In the genomic region with DNA sequence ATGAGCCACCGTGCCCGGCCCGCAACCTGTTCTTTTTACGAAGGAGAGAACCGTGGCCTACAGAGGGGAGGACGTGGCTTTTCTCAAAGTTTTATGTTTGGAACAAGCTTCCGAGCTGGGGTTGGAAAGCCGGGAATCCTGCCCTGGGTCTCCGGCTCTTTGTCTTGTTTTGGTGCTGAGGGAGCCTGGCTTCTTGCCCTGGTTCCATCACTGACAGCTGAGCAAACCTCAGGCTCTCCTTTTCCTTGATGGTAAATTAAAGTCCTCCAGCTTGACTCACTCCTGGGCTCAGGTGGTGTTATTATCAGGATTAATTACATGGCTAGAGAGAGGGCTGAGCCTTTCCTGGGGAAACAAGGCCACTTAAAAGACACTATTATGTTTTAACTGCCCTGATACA, we compare ENCODE assay signal across 19 cellular contexts.
DNase-seq lines count a peak whose midpoint lies in the region; ATAC-seq and TF ChIP-seq lines count a peak whose summit lies in the region.
"Had no signal": no experiment of that assay in that cellular context is flagged by ENCODE, and none has a peak within 500 bp of the region (broad histone marks: within the 10 kb centered on the region; RNA-seq: fewer than 3 reads in every experiment).

No MANE protein-coding gene starts in this region.

- no peak overlapping the region for H3K4me3 Mint-ChIP-seq in neural crest cell
- H3K4me3 Mint-ChIP-seq: activated naive CD8-positive, alpha-beta T cell treated with anti-CD3 and anti-CD28 coated beads, Interleukin-2, amount 10 ng/mL, durations not matched to agents 7 days and 5 days; effector memory CD8-positive, alpha-beta T cell; WTC11 had no signal

- H3K27me3 Mint-ChIP-seq in neural crest cell (ENCODE audit: low read depth): peaks cover 2% of the 10 kb centered on the region

- peaks cover 24% of the 10 kb centered on the region for H3K36me3 Mint-ChIP-seq in neural crest cell (ENCODE audit: low read depth)
- H3K36me3 Mint-ChIP-seq: activated naive CD8-positive, alpha-beta T cell treated with anti-CD3 and anti-CD28 coated beads, Interleukin-2, amount 10 ng/mL, durations not matched to agents 7 days and 5 days had no signal

- DNase-seq in G401 (ENCODE audit: low spot score) (peak; percentile 1), NCI-H1694 treated with DMSO at 0.1 percent for 48 hours (lab: John Stamatoyannopoulos, UW) (peak; percentile 12), NCI-H524 (lab: John Stamatoyannopoulos, UW) (peak; percentile 22 to 61), neural crest cell (ENCODE audit: low read depth, low spot score) (no peak), ACHN (no peak)
- DNase-seq in activated effector memory CD4-positive, alpha-beta T cell treated with anti-CD3 and anti-CD28 coated beads, Interleukin-2, amount 50 U/mL, for 16 hours: no peak
- DNase-seq: activated CD8-positive, alpha-beta memory T cell treated with anti-CD3 and anti-CD28 coated beads, Interleukin-2, amount 50 U/mL, for 4 hours; activated naive CD8-positive, alpha-beta T cell treated with anti-CD3 and anti-CD28 coated beads, Interleukin-2, amount 10 ng/mL, durations not matched to agents 7 days and 5 days; effector memory CD8-positive, alpha-beta T cell; esophagus squamous epithelium; KG1; lower lobe of right lung; stimulated activated CD4-positive, alpha-beta T cell treated with anti-CD3 and anti-CD28 coated beads, Interleukin-1b, Interleukin-23, amount 100 ng/mL, for 48 hours had no signal

- H3K4me1 Mint-ChIP-seq in neural crest cell: peaks cover 31% of the 10 kb centered on the region
- H3K4me1 Mint-ChIP-seq: activated naive CD8-positive, alpha-beta T cell treated with anti-CD3 and anti-CD28 coated beads, Interleukin-2, amount 10 ng/mL, durations not matched to agents 7 days and 5 days had no signal

- in situ Hi-C loops in G401 (cut with HindIII; ENCODE audit: low sequenced_read_pairs) (no loop called here), ACHN (cut with HindIII; ENCODE audit: low pct_ligation_motif_present, low pct_unique_long_range_greater_than_20kb, low sequenced_read_pairs) (no loop called here)

- peak overlapping the region; percentile 27 for H3K27ac Mint-ChIP-seq in neural crest cell (ENCODE audit: unreplicated experiment)
- H3K27ac Mint-ChIP-seq: activated naive CD8-positive, alpha-beta T cell treated with anti-CD3 and anti-CD28 coated beads, Interleukin-2, amount 10 ng/mL, durations not matched to agents 7 days and 5 days; effector memory CD8-positive, alpha-beta T cell; WTC11 had no signal

- no peak for ATAC-seq in HG03521 (IDR thresholded peaks at IDR 0.05; ENCODE audit: unreplicated experiment)
- ATAC-seq in GM18520 (IDR thresholded peaks at IDR 0.05; ENCODE audit: unreplicated experiment): no peak
- ATAC-seq: effector memory CD8-positive, alpha-beta T cell; gastroesophageal sphincter; HCT116; lower lobe of right lung; SK-N-SH treated with all-trans-retinoic acid at 6 μM for 48 hours; WTC11 had no signal

- no peaks in the 10 kb centered on the region for H3K9me3 Mint-ChIP-seq in neural crest cell
- H3K9me3 Mint-ChIP-seq: activated naive CD8-positive, alpha-beta T cell treated with anti-CD3 and anti-CD28 coated beads, Interleukin-2, amount 10 ng/mL, durations not matched to agents 7 days and 5 days; effector memory CD8-positive, alpha-beta T cell had no signal

- no peak for TF ChIP-seq CTCF in neural crest cell (conservative IDR thresholded peaks at IDR 0.05)

Comparison
In these comparisons a context has a peak if more than half of its experiments do, and no peak if none do; other contexts are left out.
1. DNase-seq: peak in G401 (single experiment), NCI-H1694 treated with DMSO at 0.1 percent for 48 hours (single experiment) and NCI-H524 (2 of 2); none in neural crest cell (single experiment), ACHN (single experiment) and activated effector memory CD4-positive, alpha-beta T cell treated with anti-CD3 and anti-CD28 coated beads, Interleukin-2, amount 50 U/mL, for 16 hours (single experiment).